ENCODE assay signal across 14 cellular contexts in genomic region chr19:7211191-7211988, GRCh38.
DNase-seq lines count a peak whose midpoint lies in the region; ATAC-seq and TF ChIP-seq lines count a peak whose summit lies in the region.
"Had no signal": no experiment of that assay in that cellular context is flagged by ENCODE, and none has a peak within 500 bp of the region (broad histone marks: within the 10 kb centered on the region; RNA-seq: fewer than 3 reads in every experiment).

No MANE protein-coding gene starts in this region.

- H3K4me3 ChIP-seq in coronary artery, result peak overlapping the region; percentile 42
- no peak overlapping the region for H3K4me3 ChIP-seq in iPS-15b (ENCODE audit: low read depth, low read length)
- no peak overlapping the region for H3K4me3 ChIP-seq in psoas muscle
- H3K4me3 ChIP-seq: A549, GM23248 had no signal

- H3K27me3 ChIP-seq in iPS-15b (ENCODE audit: control insufficient read depth, insufficient read depth, low read length) (no peaks in the 10 kb centered on the region), psoas muscle (ENCODE audit: insufficient read depth in 3 of 3, low read length in 2 of 3) (no peaks in the 10 kb centered on the region)

- H3K36me3 ChIP-seq in iPS-15b (ENCODE audit: control insufficient read depth, insufficient read depth, low read length) (no peaks in the 10 kb centered on the region), psoas muscle (ENCODE audit: insufficient read depth in 1 of 2, low read depth in 1 of 2) (no peaks in the 10 kb centered on the region)

- 34 to 38% (median 37%) methylated on average over 21 of the region's 21 CpGs for WGBS in psoas muscle, 3 donors

- intact Hi-C loops in psoas muscle (cut with DNase I), result no loop called here

- peak; percentile 26 for DNase-seq in G401 (ENCODE audit: low spot score)
- no peak for DNase-seq in coronary artery (ENCODE audit: low spot score)
- DNase-seq in psoas muscle, result no peak
- DNase-seq in activated CD4-positive, alpha-beta T cell treated with anti-CD3 and anti-CD28 coated beads, Interleukin-2, amount 50 U/mL, for 1 hour, result no peak
- DNase-seq in NCI-H446 (lab: John Stamatoyannopoulos, UW), result no peak
- DNase-seq: activated B cell treated with CpG ODN at 0.5 μM for 24 hours; effector CD8-positive, alpha-beta T cell; GM23248; hippocampal formation; NCI-H526 treated with DMSO at 0.1 percent for 48 hours had no signal

- peak overlapping the region; percentile 6 to 80 for H3K27ac ChIP-seq in coronary artery
- H3K27ac ChIP-seq in psoas muscle, result peak overlapping the region; percentile 70
- H3K27ac ChIP-seq: A549, GM23248 had no signal

- peak overlapping the region; percentile 49 for H3K9ac ChIP-seq in iPS-15b (ENCODE audit: low read depth, low read length)
- H3K9ac ChIP-seq: GM23248 had no signal

- H3K4me1 ChIP-seq in iPS-15b (ENCODE audit: control insufficient read depth, insufficient read depth, low read length) (peaks cover 17% of the 10 kb centered on the region), psoas muscle (peaks cover 25% of the 10 kb centered on the region)
- H3K4me1 ChIP-seq: A549 had no signal

- in situ Hi-C loops in G401 (cut with HindIII; ENCODE audit: low sequenced_read_pairs), result no loop called here

- no peaks in the 10 kb centered on the region for H3K9me3 ChIP-seq in iPS-15b (ENCODE audit: control insufficient read depth, insufficient read depth, low read length)
- no peaks in the 10 kb centered on the region for H3K9me3 ChIP-seq in psoas muscle
- H3K9me3 ChIP-seq: A549 had no signal

- peak in 2 of 4 donors; percentile 22 to 53 for ATAC-seq in psoas muscle
- no peak for ATAC-seq in HG02870 (IDR thresholded peaks at IDR 0.05; ENCODE audit: unreplicated experiment)
- ATAC-seq in GM21528 (IDR thresholded peaks at IDR 0.05; ENCODE audit: low FRiP score, unreplicated experiment), result no peak
- ATAC-seq: A549 had no signal

- no peak for TF ChIP-seq CTCF in coronary artery (IDR thresholded peaks at IDR 0.05)
- TF ChIP-seq CTCF in psoas muscle (IDR thresholded peaks at IDR 0.05), result no peak
